12 cellular contexts compared by ENCODE assay signal in genomic region chr5:82676663-82677062, GRCh38.
DNase-seq lines count a peak whose midpoint lies in the region; ATAC-seq and TF ChIP-seq lines count a peak whose summit lies in the region.
"Had no signal": no experiment of that assay in that cellular context is flagged by ENCODE, and none has a peak within 500 bp of the region (broad histone marks: within the 10 kb centered on the region; RNA-seq: fewer than 3 reads in every experiment).

No MANE protein-coding gene starts in this region.

- no peaks in the 10 kb centered on the region for H4K20me1 ChIP-seq in Loucy (ENCODE audit: insufficient read depth, low read length, poor library complexity, severe bottlenecking)

- no peak for TF ChIP-seq CTCF in Loucy (conservative IDR thresholded peaks at IDR 0.05; ENCODE audit: low read length)
- TF ChIP-seq CTCF in colonic mucosa (IDR thresholded peaks at IDR 0.05): no peak

- no peaks in the 10 kb centered on the region for H3K36me3 ChIP-seq in Loucy (ENCODE audit: insufficient read depth, low read length)
- no peaks in the 10 kb centered on the region for H3K36me3 ChIP-seq in colonic mucosa
- H3K36me3 ChIP-seq: MG63, prostate gland, stomach had no signal

- H3K9ac ChIP-seq in Loucy (ENCODE audit: low read depth, low read length, poor library complexity, severe bottlenecking) (no peak overlapping the region), colonic mucosa (ENCODE audit: low read depth in 2 of 2, low read length in 2 of 2) (no peak overlapping the region)

- ATAC-seq in HG02588 (IDR thresholded peaks at IDR 0.05; ENCODE audit: unreplicated experiment): peak; percentile 74
- ATAC-seq in stimulated activated memory B cell treated with anti-CD40 and anti-IgM and Interleukin-4, amounts not matched to agents 10 μg/mL and 1 μg/mL and 100 μg/mL, for 72 hours: peak; percentile 66

- H3K79me2 ChIP-seq in Loucy (ENCODE audit: insufficient read depth, low read length): no peaks in the 10 kb centered on the region

- DNase-seq in activated naive CD4-positive, alpha-beta T cell treated with Interleukin-2 at 50 U/mL for 16 hours: peak; percentile 28
- DNase-seq in activated naive CD4-positive, alpha-beta T cell treated with anti-CD3 and anti-CD28 coated beads, Interleukin-2, amount 50 U/mL, for 16 hours: no peak
- DNase-seq in retina (no peak), colonic mucosa (no peak), COLO668 (lab: John Stamatoyannopoulos, UW; ENCODE audit: unreplicated experiment) (no peak)
- DNase-seq: ACHN, MG63, stomach had no signal

- H3K36me3 Mint-ChIP-seq in stimulated activated memory B cell treated with anti-CD40 and anti-IgM and Interleukin-4, amounts not matched to agents 10 μg/mL and 1 μg/mL and 100 μg/mL, for 72 hours: no peaks in the 10 kb centered on the region

- H3K27ac Mint-ChIP-seq in stimulated activated memory B cell treated with anti-CD40 and anti-IgM and Interleukin-4, amounts not matched to agents 10 μg/mL and 1 μg/mL and 100 μg/mL, for 72 hours: no peak overlapping the region

- H3K27me3 ChIP-seq in Loucy (ENCODE audit: insufficient read depth, low read length, poor library complexity, severe bottlenecking): no peaks in the 10 kb centered on the region
- no peaks in the 10 kb centered on the region for H3K27me3 ChIP-seq in colonic mucosa
- H3K27me3 ChIP-seq: stomach had no signal

- H3K4me3 Mint-ChIP-seq in stimulated activated memory B cell treated with anti-CD40 and anti-IgM and Interleukin-4, amounts not matched to agents 10 μg/mL and 1 μg/mL and 100 μg/mL, for 72 hours: no peak overlapping the region

- H3F3A ChIP-seq in Loucy (ENCODE audit: low read depth): peaks cover 10% of the 10 kb centered on the region

- peak overlapping the region; percentile 63 for H3K4me3 ChIP-seq in Loucy (ENCODE audit: low read length, poor library complexity, severe bottlenecking)
- no peak overlapping the region for H3K4me3 ChIP-seq in colonic mucosa
- H3K4me3 ChIP-seq: MG63, prostate gland, stomach had no signal

- no peaks in the 10 kb centered on the region for H3K9me2 ChIP-seq in Loucy (replicated peaks; ENCODE audit: low read depth, low read length)

- H3K9me3 ChIP-seq in Loucy (ENCODE audit: insufficient read depth, low read depth, low read length): peaks cover 3% of the 10 kb centered on the region; the same call in 1 of the 2 replicates
- H3K9me3 ChIP-seq in colonic mucosa: no peaks in the 10 kb centered on the region
- H3K9me3 ChIP-seq: MG63, prostate gland, stomach had no signal

- H3K4me2 ChIP-seq in Loucy (ENCODE audit: low read depth, low read length, poor library complexity, severe bottlenecking): peak overlapping the region; percentile 78

- intact Hi-C loops in colonic mucosa (cut with DNase I): no loop called here

- H2AFZ ChIP-seq in Loucy (ENCODE audit: low read length): no peak overlapping the region

- H3K9me3 Mint-ChIP-seq in stimulated activated memory B cell treated with anti-CD40 and anti-IgM and Interleukin-4, amounts not matched to agents 10 μg/mL and 1 μg/mL and 100 μg/mL, for 72 hours: no peaks in the 10 kb centered on the region

- H3K27ac ChIP-seq in colonic mucosa: no peak overlapping the region
- H3K27ac ChIP-seq: prostate gland, stomach had no signal

- H3K27me3 Mint-ChIP-seq in stimulated activated memory B cell treated with anti-CD40 and anti-IgM and Interleukin-4, amounts not matched to agents 10 μg/mL and 1 μg/mL and 100 μg/mL, for 72 hours: no peaks in the 10 kb centered on the region

- no peaks in the 10 kb centered on the region for H3K4me1 Mint-ChIP-seq in stimulated activated memory B cell treated with anti-CD40 and anti-IgM and Interleukin-4, amounts not matched to agents 10 μg/mL and 1 μg/mL and 100 μg/mL, for 72 hours

- H3K4me1 ChIP-seq in Loucy (ENCODE audit: insufficient read depth, low read length, poor library complexity, severe bottlenecking): peaks cover 41% of the 10 kb centered on the region
- H3K4me1 ChIP-seq in colonic mucosa: no peaks in the 10 kb centered on the region
- H3K4me1 ChIP-seq: prostate gland, stomach had no signal
